Comparison of ENCODE assay signal across 8 cellular contexts in the genomic region with DNA sequence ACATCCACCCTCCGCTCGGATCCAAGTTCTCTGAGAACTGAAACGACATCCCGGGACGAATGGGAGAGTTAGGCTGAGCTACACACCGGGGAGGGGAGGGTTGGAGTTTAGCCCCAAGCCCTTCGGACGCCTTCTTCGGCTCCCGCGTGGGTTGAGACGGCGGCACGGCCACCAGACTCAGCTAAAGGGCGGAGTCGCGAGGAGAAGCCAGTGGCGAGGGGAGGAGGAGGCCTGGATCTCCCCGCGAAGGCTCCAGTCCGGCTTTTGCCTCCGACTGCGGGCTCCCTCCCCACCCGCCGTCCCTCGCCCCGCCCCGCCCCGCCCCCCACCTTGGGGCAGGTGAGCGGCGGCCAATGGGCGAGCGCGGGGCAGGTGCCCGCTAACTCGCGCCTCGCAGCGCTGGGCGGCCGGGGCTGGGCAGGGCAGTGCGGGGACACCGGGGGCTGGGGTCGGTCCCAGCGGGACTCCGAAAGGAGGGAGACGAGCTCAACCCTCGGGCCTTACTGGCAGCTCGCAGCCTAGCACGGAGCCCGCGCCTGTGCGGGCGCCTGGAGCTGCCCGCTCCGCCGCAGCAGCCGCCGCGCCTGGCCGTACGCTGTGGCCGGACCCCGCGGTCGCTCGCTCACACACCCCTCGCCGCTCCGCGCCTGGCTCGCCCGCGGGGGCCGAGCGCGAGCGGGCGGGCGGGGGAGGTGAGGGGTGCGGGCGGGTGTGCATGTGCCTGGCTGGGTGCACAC. TPM values are rescaled to one million over a fixed set of nuclear protein-coding genes. Genes with fewer than 3 reads are reported as not detected.
A peak's percentile ranks its signal among the peaks of the same experiment; 100 is the strongest.
DNase-seq lines count a peak whose midpoint lies in the region; ATAC-seq, FAIRE-seq and TF ChIP-seq lines count a peak whose summit lies in the region.

A gene (plus strand): TSS at position 382 of the 737 bp plus-strand sequence. CDS start 334 bp downstream, at position 716.

- peaks cover 27 to 49% (median 35%) of the 10 kb centered on the region in 3 donors for H3K4me1 Mint-ChIP-seq in CD8-positive, alpha-beta memory T cell

- peaks cover 0 to 2% (median 0%) of the 10 kb centered on the region in 5 donors for H3K9me3 Mint-ChIP-seq in CD8-positive, alpha-beta memory T cell

- peak within 1 kb of the TSS; percentile 58 for H3K4me3 ChIP-seq in CD8-positive, alpha-beta memory T cell (ENCODE audit: low read length)
- H3K4me3 ChIP-seq in bronchial epithelial cell (ENCODE audit: low read depth, low read length) (peak within 1 kb of the TSS; percentile 32), right lobe of liver (peak within 1 kb of the TSS; percentile 18 to 46 (median 40))

- CTCF ChIA-PET in CD8-positive, alpha-beta memory T cell (lab: Charles Lee), result interaction anchor here (1.3 to 1.7 kb wide), 2 partner anchors 25 to 30 kb away, joined by 5 to 7 read pairs; a partner anchor contains a TSS

- H3K27me3 Mint-ChIP-seq in CD8-positive, alpha-beta memory T cell, result peaks cover 59 to 71% of the 10 kb centered on the region in 2 donors

- intact Hi-C loops in right lobe of liver (cut with DNase I), result no loop called here

- FAIRE-seq in bronchial epithelial cell (lab: Jason Lieb, UNC), result no peak
- FAIRE-seq in GM12891 (lab: Jason Lieb, UNC), result no peak

- POLR2A ChIA-PET in CD8-positive, alpha-beta memory T cell (lab: Charles Lee), result no interaction called here

- peaks cover 80% of the 10 kb centered on the region for H3K27me3 ChIP-seq in CD8-positive, alpha-beta memory T cell (ENCODE audit: insufficient read depth, low read length, poor library complexity, severe bottlenecking)
- H3K27me3 ChIP-seq in bronchial epithelial cell (ENCODE audit: control insufficient read depth, insufficient read depth, low read length), result peaks cover 75% of the 10 kb centered on the region
- H3K27me3 ChIP-seq in right lobe of liver, result peaks cover 20 to 62% of the 10 kb centered on the region in 2 donors

- peaks cover 44% of the 10 kb centered on the region for H3K4me1 ChIP-seq in CD8-positive, alpha-beta memory T cell (ENCODE audit: insufficient read depth, low read length)
- H3K4me1 ChIP-seq in right lobe of liver, result peaks cover 0 to 34% (median 13%) of the 10 kb centered on the region in 4 donors

- WGBS in right lobe of liver (ENCODE audit: insufficient coverage, low coverage, low lambda C conversion rate, missing lambda C conversion rate), result 0% methylated on average over 18 of the region's 82 CpGs

- H3K4me3 Mint-ChIP-seq in CD8-positive, alpha-beta memory T cell, result peak within 1 kb of the TSS; percentile 74 to 92 (median 79)

- peak in 3 of 5 donors; percentile 28 to 49 (median 35) for DNase-seq in CD8-positive, alpha-beta memory T cell
- DNase-seq in HuH-7 (ENCODE audit: low spot score) (peak; percentile 96), SK-N-DZ (ENCODE audit: low spot score) (peak; percentile 55), bronchial epithelial cell (ENCODE audit: low read depth) (peak; percentile 45), right lobe of liver (peak; percentile 74 to 84 (median 79)), GM12891 (ENCODE audit: insufficient read length, low spot score) (no peak)
- DNase-seq in stimulated activated naive CD4-positive, alpha-beta T cell (lab: John Stamatoyannopoulos, UW), result peak in 4 of 6 experiments; percentile 20 to 65 (median 40)

- H3K36me3 Mint-ChIP-seq in CD8-positive, alpha-beta memory T cell, result no peaks in the 10 kb centered on the region

- H3K9me3 ChIP-seq in CD8-positive, alpha-beta memory T cell (ENCODE audit: low read length), result no peaks in the 10 kb centered on the region
- no peaks in the 10 kb centered on the region for H3K9me3 ChIP-seq in right lobe of liver

- TF ChIP-seq POLR2A in right lobe of liver (IDR thresholded peaks at IDR 0.05) (no peak), GM12891 (IDR thresholded peaks at IDR 0.05; ENCODE audit: low read depth, low read length) (no peak)

- H3K27ac ChIP-seq in CD8-positive, alpha-beta memory T cell (ENCODE audit: low read depth, low read length), result no peak within 1 kb of the TSS
- H3K27ac ChIP-seq in right lobe of liver, result no peak within 1 kb of the TSS

- ATAC-seq in GM19397 (IDR thresholded peaks at IDR 0.05; ENCODE audit: unreplicated experiment) (peak; percentile 43), right lobe of liver (peak; percentile 80 to 87 (median 82))

- H3K36me3 ChIP-seq in CD8-positive, alpha-beta memory T cell (ENCODE audit: insufficient read depth, low read length), result no peaks in the 10 kb centered on the region
- no peaks in the 10 kb centered on the region for H3K36me3 ChIP-seq in bronchial epithelial cell (ENCODE audit: control insufficient read depth, insufficient read depth, low read length)
- no peaks in the 10 kb centered on the region for H3K36me3 ChIP-seq in right lobe of liver

- no peak for TF ChIP-seq CTCF in bronchial epithelial cell (IDR thresholded peaks at IDR 0.05; ENCODE audit: insufficient read depth, low read length, severe bottlenecking)
- TF ChIP-seq CTCF in right lobe of liver (IDR thresholded peaks at IDR 0.05), result no peak

- H3K27ac Mint-ChIP-seq in CD8-positive, alpha-beta memory T cell, result peak within 1 kb of the TSS in 1 of 8 donors; percentile 19

TF ChIP-seq in GM12891, 5 proteins besides CTCF, POLR2A, EP300 and RAD21:
- TF ChIP-seq POU2F2 (IDR thresholded peaks at IDR 0.05; ENCODE audit: low read depth, low read length) (no peak), POLR2AphosphoS5 (IDR thresholded peaks at IDR 0.05; ENCODE audit: low read depth, low read length) (no peak), TAF1 (IDR thresholded peaks at IDR 0.05; ENCODE audit: low read depth, low read length) (no peak), SPI1 (IDR thresholded peaks at IDR 0.05; ENCODE audit: low read depth, low read length) (no peak), PAX5 (IDR thresholded peaks at IDR 0.05; ENCODE audit: insufficient read depth, low read length, severe bottlenecking) (no peak)

RNA-seq across cellular contexts. Expression of the gene that starts here (rescaled TPM):
- total RNA-seq in CD8-positive, alpha-beta memory T cell, result under 1 TPM; 0.57 to 0.82 TPM
- not detected for polyA plus RNA-seq in CD8-positive, alpha-beta memory T cell
- polyA plus RNA-seq in SK-N-DZ (2014; cell fraction: cytosol; rRNA removed), result not detected in 2 replicates
- polyA plus RNA-seq in SK-N-DZ (2014; cell fraction: nucleus; rRNA removed), result 0.63 TPM in 1 of 2 replicates, not detected in the other
- total RNA-seq in bronchial epithelial cell, result 0.26 TPM in 1 of 2 replicates, not detected in the other
- under 1 TPM in 3 of 6 experiments, not detected in 3; 0.25 to 0.49 (median 0.29) TPM for total RNA-seq in right lobe of liver
- polyA plus RNA-seq in GM12891 (2012; ENCODE audit: low read depth, missing spikeins), result 1.0 TPM

Comparison
In these comparisons a context has a peak if more than half of its experiments do, and no peak if none do; other contexts are left out.
1. Peak in DNase-seq and H3K4me3 ChIP-seq in CD8-positive, alpha-beta memory T cell; RNA of the gene not detected or under 1 TPM.
2. Peak in DNase-seq and H3K4me3 ChIP-seq in bronchial epithelial cell; RNA of the gene not detected or under 1 TPM.
3. Peak in DNase-seq, ATAC-seq and H3K4me3 ChIP-seq in right lobe of liver; RNA of the gene not detected or under 1 TPM.